1 cellular context compared by ENCODE assay signal in the genomic region with DNA sequence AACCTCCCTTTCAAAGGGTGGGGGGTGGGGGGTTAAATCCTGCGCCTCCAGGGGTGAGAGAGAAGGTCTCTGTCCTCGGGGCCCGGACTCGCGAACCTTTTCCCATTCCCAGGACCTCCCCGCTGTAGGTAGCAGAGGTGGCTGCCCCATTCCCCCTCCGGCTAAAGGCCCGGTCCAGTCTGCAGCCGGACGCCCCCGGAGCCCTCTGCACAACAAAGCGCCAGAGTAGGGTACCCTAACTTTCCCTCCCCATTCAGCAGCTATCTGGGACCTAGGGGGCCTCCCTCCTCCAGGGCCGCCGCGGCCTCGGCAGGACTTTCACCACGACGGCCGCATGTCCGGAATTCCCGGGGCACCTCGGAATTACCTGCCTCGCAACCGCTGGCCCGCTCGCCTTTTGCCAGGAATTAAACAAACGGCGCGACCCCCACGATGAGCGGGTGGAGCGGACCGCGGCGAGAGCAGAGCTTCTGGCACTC.
TF ChIP-seq lines count a peak whose summit lies in the region.

No MANE protein-coding gene starts in this region.

TF ChIP-seq in HepG2, 621 proteins besides CTCF, POLR2A, EP300 and RAD21 (continued from another document and continues in another):
- TF ChIP-seq, protein P1, sequence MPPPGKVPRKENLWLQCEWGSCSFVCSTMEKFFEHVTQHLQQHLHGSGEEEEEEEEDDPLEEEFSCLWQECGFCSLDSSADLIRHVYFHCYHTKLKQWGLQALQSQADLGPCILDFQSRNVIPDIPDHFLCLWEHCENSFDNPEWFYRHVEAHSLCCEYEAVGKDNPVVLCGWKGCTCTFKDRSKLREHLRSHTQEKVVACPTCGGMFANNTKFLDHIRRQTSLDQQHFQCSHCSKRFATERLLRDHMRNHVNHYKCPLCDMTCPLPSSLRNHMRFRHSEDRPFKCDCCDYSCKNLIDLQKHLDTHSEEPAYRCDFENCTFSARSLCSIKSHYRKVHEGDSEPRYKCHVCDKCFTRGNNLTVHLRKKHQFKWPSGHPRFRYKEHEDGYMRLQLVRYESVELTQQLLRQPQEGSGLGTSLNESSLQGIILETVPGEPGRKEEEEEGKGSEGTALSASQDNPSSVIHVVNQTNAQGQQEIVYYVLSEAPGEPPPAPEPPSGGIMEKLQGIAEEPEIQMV (CRISPR knock-in tag; IDR thresholded peaks at IDR 0.05; ENCODE audit: low read depth): peak; percentile 73; the same call in 1 of the 2 replicates
- TF ChIP-seq ZBTB7B (CRISPR knock-in tag; IDR thresholded peaks at IDR 0.05) (peak; percentile 47; the same call in 1 of the 2 replicates), GABPB1 (CRISPR knock-in tag; IDR thresholded peaks at IDR 0.05) (0 out of 2 replicates have a peak, but pooled peaks have one; percentile 45), TOE1 (CRISPR knock-in tag; IDR thresholded peaks at IDR 0.05) (no peak), ZNF891 (CRISPR knock-in tag; IDR thresholded peaks at IDR 0.05) (0 out of 2 replicates have a peak, but pooled peaks have one; percentile 17), MED1 (CRISPR knock-in tag; IDR thresholded peaks at IDR 0.05) (peak; percentile 24; the same call in 1 of the 2 replicates), ZNF446 (CRISPR knock-in tag; IDR thresholded peaks at IDR 0.05) (peak; percentile 9; the same call in 1 of the 2 replicates), NFKB2 (CRISPR knock-in tag; IDR thresholded peaks at IDR 0.05; ENCODE audit: borderline replicate concordance) (peak; percentile 27; the same call in 1 of the 2 replicates), RBFOX2 (IDR thresholded peaks at IDR 0.05; ENCODE audit: low read depth, low read length) (peak; percentile 77), ZNF776 (CRISPR knock-in tag; IDR thresholded peaks at IDR 0.05) (peak; percentile 26; the same call in 1 of the 2 replicates), ZNF264 (CRISPR knock-in tag; IDR thresholded peaks at IDR 0.05) (0 out of 2 replicates have a peak, but pooled peaks have one; percentile 24), KLF16 (CRISPR knock-in tag; IDR thresholded peaks at IDR 0.05) (peak in 1 of 2 experiments; percentile 15; a peak in 1 of 4 replicates), ZNF253 (CRISPR knock-in tag; IDR thresholded peaks at IDR 0.05; ENCODE audit: borderline replicate concordance) (peak; percentile 42; the same call in 1 of the 2 replicates), KDM2A (CRISPR knock-in tag; IDR thresholded peaks at IDR 0.05; ENCODE audit: borderline replicate concordance, low read depth) (peak; percentile 52), SNAI1 (CRISPR knock-in tag; IDR thresholded peaks at IDR 0.05; ENCODE audit: borderline replicate concordance) (0 out of 2 replicates have a peak, but pooled peaks have one; percentile 60), KLF12 (CRISPR knock-in tag; IDR thresholded peaks at IDR 0.05; ENCODE audit: borderline replicate concordance) (0 out of 2 replicates have a peak, but pooled peaks have one; percentile 49), HOXA3 (CRISPR knock-in tag; IDR thresholded peaks at IDR 0.05) (peak; percentile 50; the same call in 1 of the 2 replicates), AGO1 (IDR thresholded peaks at IDR 0.05; ENCODE audit: low read depth, low read length, poor library complexity, severe bottlenecking) (peak; percentile 64), MYC (CRISPR knock-in tag; IDR thresholded peaks at IDR 0.05; ENCODE audit: borderline replicate concordance) (peak; percentile 33; the same call in 1 of the 2 replicates), SAP130 (CRISPR knock-in tag; IDR thresholded peaks at IDR 0.05; ENCODE audit: low read depth) (no peak), GFI1 (CRISPR knock-in tag; IDR thresholded peaks at IDR 0.05; ENCODE audit: borderline replicate concordance) (peak; percentile 22; the same call in 1 of the 2 replicates), THYN1 (CRISPR knock-in tag; IDR thresholded peaks at IDR 0.05; ENCODE audit: borderline replicate concordance, low read depth) (no peak), MED8 (CRISPR knock-in tag; IDR thresholded peaks at IDR 0.05; ENCODE audit: insufficient replicate concordance) (peak; percentile 22), HOXD1 (CRISPR knock-in tag; IDR thresholded peaks at IDR 0.05) (no peak), PAF1 (CRISPR knock-in tag; IDR thresholded peaks at IDR 0.05) (peak; percentile 60; the same call in 1 of the 2 replicates), PCBP1 (IDR thresholded peaks at IDR 0.05; ENCODE audit: borderline replicate concordance, low read depth, low read length) (0 out of 2 replicates have a peak, but pooled peaks have one; percentile 78), KMT2A (CRISPR knock-in tag; IDR thresholded peaks at IDR 0.05) (peak; percentile 81), KLF15 (CRISPR knock-in tag; IDR thresholded peaks at IDR 0.05; ENCODE audit: borderline replicate concordance) (0 out of 2 replicates have a peak, but pooled peaks have one; percentile 34)
- TF ChIP-seq, protein P2, sequence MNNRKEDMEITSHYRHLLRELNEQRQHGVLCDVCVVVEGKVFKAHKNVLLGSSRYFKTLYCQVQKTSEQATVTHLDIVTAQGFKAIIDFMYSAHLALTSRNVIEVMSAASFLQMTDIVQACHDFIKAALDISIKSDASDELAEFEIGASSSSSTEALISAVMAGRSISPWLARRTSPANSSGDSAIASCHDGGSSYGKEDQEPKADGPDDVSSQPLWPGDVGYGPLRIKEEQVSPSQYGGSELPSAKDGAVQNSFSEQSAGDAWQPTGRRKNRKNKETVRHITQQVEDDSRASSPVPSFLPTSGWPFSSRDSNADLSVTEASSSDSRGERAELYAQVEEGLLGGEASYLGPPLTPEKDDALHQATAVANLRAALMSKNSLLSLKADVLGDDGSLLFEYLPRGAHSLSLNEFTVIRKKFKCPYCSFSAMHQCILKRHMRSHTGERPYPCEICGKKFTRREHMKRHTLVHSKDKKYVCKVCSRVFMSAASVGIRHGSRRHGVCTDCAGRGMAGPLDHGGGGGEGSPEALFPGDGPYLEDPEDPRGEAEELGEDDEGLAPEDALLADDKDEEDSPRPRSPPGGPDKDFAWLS (CRISPR knock-in tag; IDR thresholded peaks at IDR 0.05; ENCODE audit: borderline replicate concordance): 0 out of 2 replicates have a peak, but pooled peaks have one; percentile 31
- TF ChIP-seq, protein P3, sequence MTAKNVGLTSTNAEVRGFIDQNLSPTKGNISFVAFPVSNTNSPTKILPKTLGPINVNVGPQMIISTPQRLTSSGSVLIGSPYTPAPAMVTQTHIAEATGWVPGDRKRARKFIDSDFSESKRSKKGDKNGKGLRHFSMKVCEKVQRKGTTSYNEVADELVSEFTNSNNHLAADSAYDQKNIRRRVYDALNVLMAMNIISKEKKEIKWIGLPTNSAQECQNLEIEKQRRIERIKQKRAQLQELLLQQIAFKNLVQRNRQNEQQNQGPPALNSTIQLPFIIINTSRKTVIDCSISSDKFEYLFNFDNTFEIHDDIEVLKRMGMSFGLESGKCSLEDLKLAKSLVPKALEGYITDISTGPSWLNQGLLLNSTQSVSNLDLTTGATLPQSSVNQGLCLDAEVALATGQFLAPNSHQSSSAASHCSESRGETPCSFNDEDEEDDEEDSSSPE (CRISPR knock-in tag; IDR thresholded peaks at IDR 0.05): peak; percentile 21; the same call in 1 of the 2 replicates
- TF ChIP-seq, protein P4, sequence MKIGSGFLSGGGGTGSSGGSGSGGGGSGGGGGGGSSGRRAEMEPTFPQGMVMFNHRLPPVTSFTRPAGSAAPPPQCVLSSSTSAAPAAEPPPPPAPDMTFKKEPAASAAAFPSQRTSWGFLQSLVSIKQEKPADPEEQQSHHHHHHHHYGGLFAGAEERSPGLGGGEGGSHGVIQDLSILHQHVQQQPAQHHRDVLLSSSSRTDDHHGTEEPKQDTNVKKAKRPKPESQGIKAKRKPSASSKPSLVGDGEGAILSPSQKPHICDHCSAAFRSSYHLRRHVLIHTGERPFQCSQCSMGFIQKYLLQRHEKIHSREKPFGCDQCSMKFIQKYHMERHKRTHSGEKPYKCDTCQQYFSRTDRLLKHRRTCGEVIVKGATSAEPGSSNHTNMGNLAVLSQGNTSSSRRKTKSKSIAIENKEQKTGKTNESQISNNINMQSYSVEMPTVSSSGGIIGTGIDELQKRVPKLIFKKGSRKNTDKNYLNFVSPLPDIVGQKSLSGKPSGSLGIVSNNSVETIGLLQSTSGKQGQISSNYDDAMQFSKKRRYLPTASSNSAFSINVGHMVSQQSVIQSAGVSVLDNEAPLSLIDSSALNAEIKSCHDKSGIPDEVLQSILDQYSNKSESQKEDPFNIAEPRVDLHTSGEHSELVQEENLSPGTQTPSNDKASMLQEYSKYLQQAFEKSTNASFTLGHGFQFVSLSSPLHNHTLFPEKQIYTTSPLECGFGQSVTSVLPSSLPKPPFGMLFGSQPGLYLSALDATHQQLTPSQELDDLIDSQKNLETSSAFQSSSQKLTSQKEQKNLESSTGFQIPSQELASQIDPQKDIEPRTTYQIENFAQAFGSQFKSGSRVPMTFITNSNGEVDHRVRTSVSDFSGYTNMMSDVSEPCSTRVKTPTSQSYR (CRISPR knock-in tag; IDR thresholded peaks at IDR 0.05; ENCODE audit: borderline replicate concordance): peak; percentile 33; the same call in 1 of the 2 replicates
- TF ChIP-seq, protein P5, sequence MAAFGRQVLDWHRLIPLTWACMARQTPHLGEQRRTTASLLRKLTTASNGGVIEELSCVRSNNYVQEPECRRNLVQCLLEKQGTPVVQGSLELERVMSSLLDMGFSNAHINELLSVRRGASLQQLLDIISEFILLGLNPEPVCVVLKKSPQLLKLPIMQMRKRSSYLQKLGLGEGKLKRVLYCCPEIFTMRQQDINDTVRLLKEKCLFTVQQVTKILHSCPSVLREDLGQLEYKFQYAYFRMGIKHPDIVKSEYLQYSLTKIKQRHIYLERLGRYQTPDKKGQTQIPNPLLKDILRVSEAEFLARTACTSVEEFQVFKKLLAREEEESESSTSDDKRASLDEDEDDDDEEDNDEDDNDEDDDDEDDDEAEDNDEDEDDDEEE (CRISPR knock-in tag; IDR thresholded peaks at IDR 0.05): 0 out of 2 replicates have a peak, but pooled peaks have one; percentile 1
- TF ChIP-seq, protein P6, sequence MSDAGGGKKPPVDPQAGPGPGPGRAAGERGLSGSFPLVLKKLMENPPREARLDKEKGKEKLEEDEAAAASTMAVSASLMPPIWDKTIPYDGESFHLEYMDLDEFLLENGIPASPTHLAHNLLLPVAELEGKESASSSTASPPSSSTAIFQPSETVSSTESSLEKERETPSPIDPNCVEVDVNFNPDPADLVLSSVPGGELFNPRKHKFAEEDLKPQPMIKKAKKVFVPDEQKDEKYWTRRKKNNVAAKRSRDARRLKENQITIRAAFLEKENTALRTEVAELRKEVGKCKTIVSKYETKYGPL (CRISPR knock-in tag; IDR thresholded peaks at IDR 0.05): 0 out of 2 replicates have a peak, but pooled peaks have one; percentile 25
- TF ChIP-seq, protein P7, sequence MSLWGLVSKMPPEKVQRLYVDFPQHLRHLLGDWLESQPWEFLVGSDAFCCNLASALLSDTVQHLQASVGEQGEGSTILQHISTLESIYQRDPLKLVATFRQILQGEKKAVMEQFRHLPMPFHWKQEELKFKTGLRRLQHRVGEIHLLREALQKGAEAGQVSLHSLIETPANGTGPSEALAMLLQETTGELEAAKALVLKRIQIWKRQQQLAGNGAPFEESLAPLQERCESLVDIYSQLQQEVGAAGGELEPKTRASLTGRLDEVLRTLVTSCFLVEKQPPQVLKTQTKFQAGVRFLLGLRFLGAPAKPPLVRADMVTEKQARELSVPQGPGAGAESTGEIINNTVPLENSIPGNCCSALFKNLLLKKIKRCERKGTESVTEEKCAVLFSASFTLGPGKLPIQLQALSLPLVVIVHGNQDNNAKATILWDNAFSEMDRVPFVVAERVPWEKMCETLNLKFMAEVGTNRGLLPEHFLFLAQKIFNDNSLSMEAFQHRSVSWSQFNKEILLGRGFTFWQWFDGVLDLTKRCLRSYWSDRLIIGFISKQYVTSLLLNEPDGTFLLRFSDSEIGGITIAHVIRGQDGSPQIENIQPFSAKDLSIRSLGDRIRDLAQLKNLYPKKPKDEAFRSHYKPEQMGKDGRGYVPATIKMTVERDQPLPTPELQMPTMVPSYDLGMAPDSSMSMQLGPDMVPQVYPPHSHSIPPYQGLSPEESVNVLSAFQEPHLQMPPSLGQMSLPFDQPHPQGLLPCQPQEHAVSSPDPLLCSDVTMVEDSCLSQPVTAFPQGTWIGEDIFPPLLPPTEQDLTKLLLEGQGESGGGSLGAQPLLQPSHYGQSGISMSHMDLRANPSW (CRISPR knock-in tag; IDR thresholded peaks at IDR 0.05; ENCODE audit: borderline replicate concordance): no peak
- TF ChIP-seq, protein P8, sequence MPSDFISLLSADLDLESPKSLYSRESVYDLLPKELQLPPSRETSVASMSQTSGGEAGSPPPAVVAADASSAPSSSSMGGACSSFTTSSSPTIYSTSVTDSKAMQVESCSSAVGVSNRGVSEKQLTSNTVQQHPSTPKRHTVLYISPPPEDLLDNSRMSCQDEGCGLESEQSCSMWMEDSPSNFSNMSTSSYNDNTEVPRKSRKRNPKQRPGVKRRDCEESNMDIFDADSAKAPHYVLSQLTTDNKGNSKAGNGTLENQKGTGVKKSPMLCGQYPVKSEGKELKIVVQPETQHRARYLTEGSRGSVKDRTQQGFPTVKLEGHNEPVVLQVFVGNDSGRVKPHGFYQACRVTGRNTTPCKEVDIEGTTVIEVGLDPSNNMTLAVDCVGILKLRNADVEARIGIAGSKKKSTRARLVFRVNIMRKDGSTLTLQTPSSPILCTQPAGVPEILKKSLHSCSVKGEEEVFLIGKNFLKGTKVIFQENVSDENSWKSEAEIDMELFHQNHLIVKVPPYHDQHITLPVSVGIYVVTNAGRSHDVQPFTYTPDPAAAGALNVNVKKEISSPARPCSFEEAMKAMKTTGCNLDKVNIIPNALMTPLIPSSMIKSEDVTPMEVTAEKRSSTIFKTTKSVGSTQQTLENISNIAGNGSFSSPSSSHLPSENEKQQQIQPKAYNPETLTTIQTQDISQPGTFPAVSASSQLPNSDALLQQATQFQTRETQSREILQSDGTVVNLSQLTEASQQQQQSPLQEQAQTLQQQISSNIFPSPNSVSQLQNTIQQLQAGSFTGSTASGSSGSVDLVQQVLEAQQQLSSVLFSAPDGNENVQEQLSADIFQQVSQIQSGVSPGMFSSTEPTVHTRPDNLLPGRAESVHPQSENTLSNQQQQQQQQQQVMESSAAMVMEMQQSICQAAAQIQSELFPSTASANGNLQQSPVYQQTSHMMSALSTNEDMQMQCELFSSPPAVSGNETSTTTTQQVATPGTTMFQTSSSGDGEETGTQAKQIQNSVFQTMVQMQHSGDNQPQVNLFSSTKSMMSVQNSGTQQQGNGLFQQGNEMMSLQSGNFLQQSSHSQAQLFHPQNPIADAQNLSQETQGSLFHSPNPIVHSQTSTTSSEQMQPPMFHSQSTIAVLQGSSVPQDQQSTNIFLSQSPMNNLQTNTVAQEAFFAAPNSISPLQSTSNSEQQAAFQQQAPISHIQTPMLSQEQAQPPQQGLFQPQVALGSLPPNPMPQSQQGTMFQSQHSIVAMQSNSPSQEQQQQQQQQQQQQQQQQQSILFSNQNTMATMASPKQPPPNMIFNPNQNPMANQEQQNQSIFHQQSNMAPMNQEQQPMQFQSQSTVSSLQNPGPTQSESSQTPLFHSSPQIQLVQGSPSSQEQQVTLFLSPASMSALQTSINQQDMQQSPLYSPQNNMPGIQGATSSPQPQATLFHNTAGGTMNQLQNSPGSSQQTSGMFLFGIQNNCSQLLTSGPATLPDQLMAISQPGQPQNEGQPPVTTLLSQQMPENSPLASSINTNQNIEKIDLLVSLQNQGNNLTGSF (CRISPR knock-in tag; IDR thresholded peaks at IDR 0.05): peak; percentile 67
